13 cellular contexts compared by ENCODE assay signal in the genomic region with DNA sequence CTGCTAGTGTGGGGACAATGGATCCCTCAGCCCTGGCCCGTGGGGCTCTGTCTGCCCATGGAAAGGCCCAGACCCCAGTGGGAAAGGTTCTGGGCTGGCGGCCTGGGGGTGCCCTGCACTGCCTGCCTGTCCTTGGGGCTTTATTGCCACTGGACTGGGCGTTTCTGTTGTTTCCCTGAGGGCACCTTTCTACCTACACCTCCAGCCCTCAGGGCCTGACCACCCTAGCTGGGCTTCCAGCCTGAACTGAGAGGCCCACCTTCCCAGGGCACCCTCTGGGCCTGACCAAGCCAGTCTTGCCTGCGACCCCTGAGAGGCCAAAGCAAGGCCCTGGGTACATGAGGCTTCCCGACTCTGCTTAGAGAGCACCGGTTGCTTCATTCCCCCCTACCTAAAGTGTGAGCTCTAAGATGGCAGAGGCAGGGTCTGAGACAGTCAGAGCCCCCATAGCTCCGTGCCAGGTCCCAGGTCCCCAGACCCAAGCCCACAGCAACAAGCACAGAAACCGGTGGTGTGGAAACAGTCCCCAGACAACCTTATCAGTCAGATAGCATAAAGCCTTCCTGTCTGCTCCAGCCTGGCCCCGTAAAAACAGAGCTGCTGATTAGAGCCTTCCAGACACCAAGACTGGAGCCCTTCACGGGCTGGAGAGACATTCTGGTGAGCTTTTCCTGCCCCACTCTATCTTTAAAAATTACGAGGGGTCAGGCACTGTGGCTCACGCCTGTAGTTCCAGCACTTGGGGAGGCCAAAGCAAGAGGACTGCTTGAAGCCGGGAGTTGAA.
DNase-seq lines count a peak whose midpoint lies in the region; ATAC-seq and TF ChIP-seq lines count a peak whose summit lies in the region.
"Had no signal": no experiment of that assay in that cellular context is flagged by ENCODE, and none has a peak within 500 bp of the region (broad histone marks: within the 10 kb centered on the region; RNA-seq: fewer than 3 reads in every experiment).

No MANE protein-coding gene starts in this region.

- no peak overlapping the region for H3K18ac ChIP-seq in mesendoderm (ENCODE audit: low read length)

- H3K56ac ChIP-seq in mesendoderm (ENCODE audit: low read length), result peak overlapping the region; percentile 62

- peaks cover 1% of the 10 kb centered on the region for H3K27me3 Mint-ChIP-seq in endothelial cell (ENCODE audit: unreplicated experiment)

- H3K4me3 ChIP-seq in NT2/D1 (ENCODE audit: insufficient read length, low read depth), result no peak overlapping the region
- no peak overlapping the region for H3K4me3 ChIP-seq in mesendoderm (ENCODE audit: low read length)
- no peak overlapping the region for H3K4me3 ChIP-seq in GM23248

- no peak overlapping the region for H4K8ac ChIP-seq in mesendoderm (ENCODE audit: low read depth, low read length)

- no peaks in the 10 kb centered on the region for H3K9me2 ChIP-seq in GM23248 (ENCODE audit: insufficient read depth)

- no peaks in the 10 kb centered on the region for H3K79me2 ChIP-seq in mesendoderm (ENCODE audit: control insufficient read depth, insufficient read depth, low read length)
- no peaks in the 10 kb centered on the region for H3K79me2 ChIP-seq in GM23248 (ENCODE audit: insufficient read depth)
- H3K79me2 ChIP-seq: parathyroid adenoma had no signal

- no peaks in the 10 kb centered on the region for H3K27me3 ChIP-seq in NT2/D1 (ENCODE audit: insufficient read depth, insufficient read length)
- no peaks in the 10 kb centered on the region for H3K27me3 ChIP-seq in mesendoderm (ENCODE audit: insufficient read depth, low read length, poor library complexity)
- H3K27me3 ChIP-seq in GM23248 (replicated peaks; ENCODE audit: insufficient read depth), result no peaks in the 10 kb centered on the region

- peak; percentile 58 for DNase-seq in GF-D8 (lab: John Stamatoyannopoulos, UW)
- no peak for DNase-seq in NT2/D1 (ENCODE audit: low read depth, low spot score)
- DNase-seq in endothelial cell (ENCODE audit: low spot score), result peak; percentile 26
- DNase-seq in mesendoderm, result peak; percentile 87
- DNase-seq in NCI-H1694 (lab: John Stamatoyannopoulos, UW), result no peak
- DNase-seq in GM23248, result no peak
- DNase-seq: activated naive CD4-positive, alpha-beta T cell treated with anti-CD3 and anti-CD28 coated beads, Interleukin-2, amount 10 ng/mL, durations not matched to agents 7 days and 5 days; DMS 273 treated with DMSO at 0.1 percent for 48 hours; NCI-H1417; NCI-H510A had no signal

- H3K4me3 Mint-ChIP-seq in endothelial cell (ENCODE audit: unreplicated experiment), result no peak overlapping the region
- H3K4me3 Mint-ChIP-seq: activated naive CD4-positive, alpha-beta T cell treated with anti-CD3 and anti-CD28 coated beads, Interleukin-2, amount 10 ng/mL, durations not matched to agents 7 days and 5 days had no signal

- H3K4ac ChIP-seq in mesendoderm (ENCODE audit: low read depth, low read length), result peak overlapping the region; percentile 18

- WGBS in mesendoderm (ENCODE audit: extremely low coverage, insufficient coverage, low lambda C conversion rate), result no CpG with 5 or more reads among the region's 13 CpGs
- WGBS in GM23248 (ENCODE audit: low coverage in 1 of 2, low lambda C conversion rate in 2 of 2, missing lambda C conversion rate in 2 of 2), 2 experiments, result 80 to 85% methylated on average over 13 of the region's 13 CpGs

- peaks cover 35% of the 10 kb centered on the region for H3K4me1 Mint-ChIP-seq in endothelial cell (ENCODE audit: unreplicated experiment)

- in situ Hi-C loops in GM23248 (cut with MboI), result no loop called here

- no peaks in the 10 kb centered on the region for H3K36me3 ChIP-seq in NT2/D1 (ENCODE audit: insufficient read depth, insufficient read length, low read length)
- no peaks in the 10 kb centered on the region for H3K36me3 ChIP-seq in mesendoderm (ENCODE audit: control insufficient read depth, insufficient read depth, low read length)
- H3K36me3 ChIP-seq in GM23248 (ENCODE audit: low read depth), result no peaks in the 10 kb centered on the region

- H3K4me2 ChIP-seq in mesendoderm (ENCODE audit: low read length) (no peak overlapping the region), GM23248 (ENCODE audit: unreplicated experiment) (no peak overlapping the region)

- ATAC-seq in HG03378 (IDR thresholded peaks at IDR 0.05; ENCODE audit: unreplicated experiment), result no peak
- ATAC-seq in GM18858 (IDR thresholded peaks at IDR 0.05; ENCODE audit: unreplicated experiment), result no peak

- H3K27ac ChIP-seq in mesendoderm (ENCODE audit: low read depth, low read length) (no peak overlapping the region), GM23248 (no peak overlapping the region)
- H3K27ac ChIP-seq: parathyroid adenoma had no signal

- H3F3A ChIP-seq in GM23248 (ENCODE audit: insufficient read depth), result no peaks in the 10 kb centered on the region

- no peak overlapping the region for H2AFZ ChIP-seq in GM23248
- H2AFZ ChIP-seq: parathyroid adenoma had no signal

- no peaks in the 10 kb centered on the region for H3K9me3 Mint-ChIP-seq in endothelial cell (ENCODE audit: unreplicated experiment)
- H3K9me3 Mint-ChIP-seq: activated naive CD4-positive, alpha-beta T cell treated with anti-CD3 and anti-CD28 coated beads, Interleukin-2, amount 10 ng/mL, durations not matched to agents 7 days and 5 days had no signal

- peak overlapping the region; percentile 65 for H3K27ac Mint-ChIP-seq in endothelial cell (ENCODE audit: unreplicated experiment)

- H2BK15ac ChIP-seq in mesendoderm (replicated peaks; ENCODE audit: low read depth), result no peak overlapping the region

- H3K79me1 ChIP-seq in mesendoderm (ENCODE audit: low read length), result no peaks in the 10 kb centered on the region

- H3K9me3 ChIP-seq in NT2/D1 (ENCODE audit: insufficient read depth, low read length) (no peaks in the 10 kb centered on the region; the same call in 1 of the 2 replicates), GM23248 (ENCODE audit: low read depth) (no peaks in the 10 kb centered on the region)

- H3K9ac ChIP-seq in NT2/D1 (ENCODE audit: insufficient read length, low read depth) (peak overlapping the region; percentile 14), mesendoderm (ENCODE audit: low read length) (peak overlapping the region; percentile 8), GM23248 (no peak overlapping the region)
- H3K9ac ChIP-seq: parathyroid adenoma had no signal

- H3K4me1 ChIP-seq in NT2/D1 (ENCODE audit: insufficient read depth, insufficient read length) (peaks cover 5% of the 10 kb centered on the region), mesendoderm (ENCODE audit: control insufficient read depth, low read depth, low read length) (no peaks in the 10 kb centered on the region), GM23248 (ENCODE audit: insufficient read depth) (no peaks in the 10 kb centered on the region)
- H3K4me1 ChIP-seq: parathyroid adenoma had no signal

- H2BK120ac ChIP-seq in mesendoderm (ENCODE audit: low read depth, low read length), result no peak overlapping the region

- no peaks in the 10 kb centered on the region for H4K20me1 ChIP-seq in GM23248 (ENCODE audit: insufficient read depth)

- no peak overlapping the region for H3K23ac ChIP-seq in mesendoderm (ENCODE audit: low read length)

- no peak for TF ChIP-seq CTCF in endothelial cell (IDR thresholded peaks at IDR 0.05; ENCODE audit: unreplicated experiment)

- no peak overlapping the region for H4K5ac ChIP-seq in mesendoderm (ENCODE audit: low read length)

- H2AK5ac ChIP-seq in mesendoderm (ENCODE audit: low read length), result no peak overlapping the region

- H2BK5ac ChIP-seq in mesendoderm (ENCODE audit: low read length), result peak overlapping the region; percentile 80

- no peaks in the 10 kb centered on the region for H3K36me3 Mint-ChIP-seq in endothelial cell (ENCODE audit: low read depth, unreplicated experiment)
- H3K36me3 Mint-ChIP-seq: activated naive CD4-positive, alpha-beta T cell treated with anti-CD3 and anti-CD28 coated beads, Interleukin-2, amount 10 ng/mL, durations not matched to agents 7 days and 5 days had no signal

Comparison
In these comparisons a context has a peak if more than half of its experiments do, and no peak if none do; other contexts are left out.
1. DNase-seq: peak in GF-D8 (single experiment), endothelial cell (single experiment) and mesendoderm (single experiment); none in NT2/D1 (single experiment), NCI-H1694 (single experiment) and GM23248 (single experiment).